8 cellular contexts compared by ENCODE assay signal in the genomic region with DNA sequence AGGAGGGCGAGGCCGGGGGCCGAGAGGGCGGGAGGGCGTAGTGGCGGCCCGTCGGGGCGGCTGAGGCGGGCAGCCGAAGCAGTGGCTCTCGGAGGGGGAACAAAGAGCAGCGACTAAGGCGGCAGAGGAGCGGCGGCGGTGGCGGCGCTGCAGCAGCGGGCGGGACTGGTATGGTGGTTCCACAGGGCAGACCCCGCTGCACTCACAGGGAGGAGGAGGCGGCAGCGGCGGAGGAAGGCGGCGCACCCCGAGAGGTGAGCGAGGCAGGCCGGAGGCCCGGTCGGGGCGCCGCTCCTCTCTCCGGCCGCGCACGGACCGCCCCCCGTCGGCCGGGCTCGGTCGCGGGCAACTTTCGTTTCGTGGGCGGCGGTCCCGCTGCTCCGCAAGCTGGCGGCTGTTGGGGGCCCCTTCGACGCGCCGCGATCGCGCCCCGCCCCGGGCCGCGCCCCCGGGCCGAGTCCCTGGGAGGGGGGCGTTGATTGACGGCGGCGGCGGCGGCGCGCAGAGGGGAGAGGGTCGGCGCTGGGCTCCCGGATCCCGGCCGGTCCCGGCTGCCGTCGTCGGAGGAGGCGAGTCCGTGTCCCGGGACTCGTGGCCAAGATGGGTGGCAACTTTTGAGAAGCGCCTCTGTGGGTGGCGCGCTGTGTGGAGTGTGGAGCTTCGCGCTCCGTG. TPM values are rescaled to one million over a fixed set of nuclear protein-coding genes. Genes with fewer than 3 reads are reported as not detected.
A peak's percentile ranks its signal among the peaks of the same experiment; 100 is the strongest.
DNase-seq lines count a peak whose midpoint lies in the region; ATAC-seq, FAIRE-seq and TF ChIP-seq lines count a peak whose summit lies in the region.

No MANE protein-coding gene starts in this region.

- DNase-seq in AG04449 (ENCODE audit: low read depth, low spot score) (no peak), SW480 (ENCODE audit: low spot score) (peak; percentile 47), body of pancreas (peak; percentile 24 to 44 (median 30)), RCC 7860 (ENCODE audit: low spot score) (no peak)

- WGBS in body of pancreas, 2 donors, result 0% methylated on average over 26 to 54 of the region's 92 CpGs

- peak in 2 of 3 donors; percentile 21 to 28 for TF ChIP-seq POLR2A in body of pancreas (IDR thresholded peaks at IDR 0.05)

- H3K9ac ChIP-seq in iPS-20b (ENCODE audit: low read depth, low read length) (peak overlapping the region; percentile 88), skeletal muscle tissue (ENCODE audit: low read depth in 1 of 3, low read length in 3 of 3) (peak overlapping the region; percentile 72 to 90 (median 74))

- no peak for TF ChIP-seq CTCF in AG04449 (IDR thresholded peaks at IDR 0.05; ENCODE audit: insufficient read depth, low read length, missing control alignments)
- TF ChIP-seq CTCF in body of pancreas (IDR thresholded peaks at IDR 0.05), result peak in 1 of 7 experiments; percentile 9

- H3K27me3 ChIP-seq in body of pancreas (no peaks in the 10 kb centered on the region), iPS-20b (ENCODE audit: insufficient read depth, low read length) (no peaks in the 10 kb centered on the region), skeletal muscle tissue (ENCODE audit: control insufficient read depth in 3 of 3, insufficient read depth in 3 of 3, low read length in 3 of 3) (no peaks in the 10 kb centered on the region)

- peaks cover 23% of the 10 kb centered on the region for H3K4me1 ChIP-seq in body of pancreas
- H3K4me1 ChIP-seq in iPS-20b (ENCODE audit: insufficient read depth, low read length), result peaks cover 17% of the 10 kb centered on the region; the same call in 1 of the 2 replicates
- H3K4me1 ChIP-seq in skeletal muscle tissue (ENCODE audit: control insufficient read depth in 3 of 3, insufficient read depth in 3 of 3, low read length in 3 of 3), result peaks cover 9 to 11% (median 11%) of the 10 kb centered on the region in 3 donors

- H3K9me3 ChIP-seq in body of pancreas (no peaks in the 10 kb centered on the region), iPS-20b (ENCODE audit: insufficient read depth, low read depth, low read length) (no peaks in the 10 kb centered on the region), skeletal muscle tissue (ENCODE audit: control insufficient read depth in 3 of 3, low read length in 3 of 3) (no peaks in the 10 kb centered on the region)

- H3K27ac ChIP-seq in body of pancreas (peak overlapping the region; percentile 85 to 94 (median 89)), iPS-20b (ENCODE audit: low read length) (peak overlapping the region; percentile 77), skeletal muscle tissue (ENCODE audit: low read depth, low read length) (peak overlapping the region; percentile 72)

- CTCF ChIA-PET in AG04449 (lab: Yijun Ruan, JAX), result interaction anchor here (0.7 to 1.0 kb wide), 2 partner anchors 24 to 201 kb away, joined by 3 read pairs; no protein-coding TSS in a partner anchor

- FAIRE-seq in RCC 7860 (lab: Jason Lieb, UNC), result no peak

- intact Hi-C loops in body of pancreas (cut with DNase I), result no loop called here

- POLR2A ChIA-PET in AG04449 (lab: Yijun Ruan, JAX), result interaction anchor here (0.8 kb wide), 1 partner anchor 50 kb away, joined by 3 read pairs; no protein-coding TSS in a partner anchor

- ATAC-seq in GM18861 (IDR thresholded peaks at IDR 0.05; ENCODE audit: unreplicated experiment), result peak; percentile 27
- ATAC-seq in HG03064 (IDR thresholded peaks at IDR 0.05; ENCODE audit: low read depth, unreplicated experiment), result peak; percentile 36
- peak; percentile 25 for ATAC-seq in body of pancreas

- H3K36me3 ChIP-seq in body of pancreas (replicated peaks in 1 of 2; ENCODE audit: insufficient read depth in 1 of 2, low read depth in 2 of 2) (no peaks in the 10 kb centered on the region), iPS-20b (ENCODE audit: insufficient read depth, low read depth, low read length) (peaks cover 35% of the 10 kb centered on the region), skeletal muscle tissue (ENCODE audit: control insufficient read depth in 3 of 3, insufficient read depth in 3 of 3, low read length in 3 of 3) (peaks cover 0 to 2% (median 0%) of the 10 kb centered on the region in 3 donors)

- H3K4me3 ChIP-seq in AG04449 (ENCODE audit: low read depth, low read length), result peak overlapping the region; percentile 88
- H3K4me3 ChIP-seq in body of pancreas, result peak overlapping the region; percentile 77 to 78
- H3K4me3 ChIP-seq in iPS-20b (ENCODE audit: low read length), result peak overlapping the region; percentile 96
- peak overlapping the region; percentile 82 to 83 (median 82) for H3K4me3 ChIP-seq in skeletal muscle tissue (ENCODE audit: low read length in 3 of 3)

RNA-seq across cellular contexts. Expression of a gene that starts 0.5 kb away (rescaled TPM):
- total RNA-seq in body of pancreas (1 to 10 TPM; 4.0 to 7.5 TPM), skeletal muscle tissue (15.1 TPM)

Comparison
In these comparisons a context has a peak if more than half of its experiments do, and no peak if none do; other contexts are left out.
1. DNase-seq: peak in SW480 (single experiment) and body of pancreas (4 of 4); none in AG04449 (single experiment) and RCC 7860 (single experiment).
2. Peak in every context shown above with its lines, with median percentiles within 50 percentile points of each other: H3K4me3 ChIP-seq, ATAC-seq and H3K27ac ChIP-seq.